Comparison of ENCODE assay signal across 21 cellular contexts in the genomic region with DNA sequence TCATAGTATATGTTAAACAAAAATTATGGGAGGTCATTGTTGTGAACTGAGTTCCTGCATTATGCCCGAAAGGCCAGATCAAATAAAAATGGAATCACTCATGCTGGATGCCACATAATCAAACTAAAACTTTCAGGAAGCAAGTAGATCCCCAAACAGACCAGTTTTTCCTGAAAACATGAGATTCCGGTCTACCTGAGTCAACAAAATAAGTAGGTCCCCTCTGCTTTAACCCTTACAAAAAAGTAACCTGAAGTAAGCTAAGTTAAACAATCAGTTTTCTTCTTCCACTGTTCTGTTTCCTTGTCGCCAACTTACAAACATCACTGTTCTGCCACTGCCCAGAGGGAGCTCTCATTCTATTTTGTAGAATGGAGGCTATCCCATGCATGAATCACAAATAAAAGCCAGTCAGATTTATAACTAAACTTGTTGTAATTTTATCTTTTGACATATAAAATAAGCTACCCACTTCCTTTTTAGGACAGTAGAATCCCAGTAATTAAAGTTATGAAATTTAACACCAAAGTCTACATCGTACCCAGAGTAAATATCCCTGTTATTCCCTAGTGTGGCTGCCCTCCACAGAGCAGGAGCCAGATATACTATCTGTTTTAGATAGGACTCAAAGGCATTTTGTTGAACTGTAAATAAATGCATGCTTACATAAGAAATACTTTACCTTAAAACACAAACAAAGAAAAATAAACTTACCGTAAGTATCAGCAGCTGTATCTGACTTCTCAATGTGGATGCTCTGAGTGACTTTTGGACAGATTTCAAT.
A peak's percentile ranks its signal among the peaks of the same experiment; 100 is the strongest.
DNase-seq lines count a peak whose midpoint lies in the region; ATAC-seq, FAIRE-seq and TF ChIP-seq lines count a peak whose summit lies in the region.
"Had no signal": no experiment of that assay in that cellular context is flagged by ENCODE, and none has a peak within 500 bp of the region (broad histone marks: within the 10 kb centered on the region; RNA-seq: fewer than 3 reads in every experiment).

No MANE protein-coding gene starts in this region.

- H3K4me1 Mint-ChIP-seq in activated naive CD4-positive, alpha-beta T cell treated with anti-CD3 and anti-CD28 coated beads for 36 hours (ENCODE audit: low read depth), result peaks cover 80% of the 10 kb centered on the region
- peaks cover 22% of the 10 kb centered on the region for H3K4me1 Mint-ChIP-seq in WTC11
- H3K4me1 Mint-ChIP-seq in memory B cell, result peaks cover 4% of the 10 kb centered on the region

- intact Hi-C loops in activated naive CD4-positive, alpha-beta T cell treated with anti-CD3 and anti-CD28 coated beads for 36 hours (cut with micrococcal nuclease), result loop anchor here (1.0 to 5.0 kb wide), 9 partner anchors 10 to 365 kb away; no protein-coding TSS in a partner anchor

- peaks cover 23% of the 10 kb centered on the region for H3K36me3 Mint-ChIP-seq in activated naive CD4-positive, alpha-beta T cell treated with anti-CD3 and anti-CD28 coated beads for 36 hours (ENCODE audit: low read depth)
- H3K36me3 Mint-ChIP-seq in WTC11, result peaks cover 3% of the 10 kb centered on the region; the same call in 1 of the 2 replicates
- H3K36me3 Mint-ChIP-seq in memory B cell, result no peaks in the 10 kb centered on the region

- no peak for DNase-seq in activated naive CD4-positive, alpha-beta T cell treated with anti-CD3 and anti-CD28 coated beads for 36 hours
- no peak for DNase-seq in activated naive CD4-positive, alpha-beta T cell treated with anti-CD3 and anti-CD28 coated beads, Interleukin-2, amount 50 U/mL, for 16 hours
- no peak for DNase-seq in HTR-8/SVneo (ENCODE audit: insufficient read length, low spot score)
- no peak for DNase-seq in WTC11 (ENCODE audit: low spot score)
- DNase-seq in memory B cell (ENCODE audit: low spot score in 2 of 2), result no peak
- DNase-seq in HuH-7 (ENCODE audit: low spot score), result no peak
- DNase-seq in NCI-H82 treated with DMSO at 0.1 percent for 48 hours (lab: John Stamatoyannopoulos, UW; ENCODE audit: unreplicated experiment), result no peak
- DNase-seq: activated CD4-positive, alpha-beta T cell treated with anti-CD3 and anti-CD28 coated beads, Interleukin-2, amount 50 U/mL, for 4 hours; DMS79 treated with DMSO at 0.1 percent for 48 hours; glutamatergic neuron; kidney glomerular epithelial cell; NCI-H1105; NCI-H2029 treated with DMSO at 0.1 percent for 48 hours; Peyer's patch; stimulated activated CD4-positive, alpha-beta T cell treated with anti-CD3 and anti-CD28 coated beads, Interleukin-2, amount 100 ng/mL, for 48 hours; stimulated activated naive CD4-positive, alpha-beta T cell; tibial artery had no signal

- peak; percentile 28 for FAIRE-seq in HTR-8/SVneo (lab: Jason Lieb, UNC)
- FAIRE-seq: endometrium, GM12891, H1 had no signal

- H3K27ac Mint-ChIP-seq in activated naive CD4-positive, alpha-beta T cell treated with anti-CD3 and anti-CD28 coated beads for 36 hours, result peak overlapping the region; percentile 76
- H3K27ac Mint-ChIP-seq in WTC11, result peak overlapping the region; percentile 69; the same call in 1 of the 2 replicates
- H3K27ac Mint-ChIP-seq in memory B cell, result peak overlapping the region; percentile 60

- peaks cover 2% of the 10 kb centered on the region for H3K9me3 Mint-ChIP-seq in activated naive CD4-positive, alpha-beta T cell treated with anti-CD3 and anti-CD28 coated beads for 36 hours
- H3K9me3 Mint-ChIP-seq in WTC11, result peaks cover 6% of the 10 kb centered on the region
- H3K9me3 Mint-ChIP-seq in memory B cell, result no peaks in the 10 kb centered on the region

- TF ChIP-seq CTCF in WTC11 (IDR thresholded peaks at IDR 0.05), result no peak

- H3K4me3 Mint-ChIP-seq in activated naive CD4-positive, alpha-beta T cell treated with anti-CD3 and anti-CD28 coated beads for 36 hours, result peak overlapping the region; percentile 1
- H3K4me3 Mint-ChIP-seq in WTC11 (no peak overlapping the region), memory B cell (no peak overlapping the region)

- CTCF ChIA-PET in activated naive CD4-positive, alpha-beta T cell treated with anti-CD3 and anti-CD28 coated beads for 36 hours (lab: Charles Lee), result interaction anchor here (0.9 to 11.3 kb wide), 5 partner anchors 12 to 387 kb away, joined by 3 to 131 read pairs (median 10); no protein-coding TSS in a partner anchor
- CTCF ChIA-PET in WTC11 (lab: Charles Lee), result interaction anchor here (1.1 to 1.4 kb wide), 4 partner anchors 63 to 402 kb away, joined by 3 to 4 read pairs (median 3); no protein-coding TSS in a partner anchor

- POLR2A ChIA-PET in WTC11 (lab: Charles Lee), result interaction anchor here (0.7 kb wide), 1 partner anchor 306 kb away, joined by 4 read pairs; no protein-coding TSS in a partner anchor

- ATAC-seq in WTC11 (no peak), memory B cell (ENCODE audit: low read depth) (no peak), GM21526 (IDR thresholded peaks at IDR 0.05; ENCODE audit: low FRiP score, unreplicated experiment) (no peak)

- no peaks in the 10 kb centered on the region for H3K27me3 Mint-ChIP-seq in activated naive CD4-positive, alpha-beta T cell treated with anti-CD3 and anti-CD28 coated beads for 36 hours (ENCODE audit: low read depth)
- no peaks in the 10 kb centered on the region for H3K27me3 Mint-ChIP-seq in WTC11 (ENCODE audit: low read depth)
- H3K27me3 Mint-ChIP-seq in memory B cell, result peaks cover 7% of the 10 kb centered on the region

TF ChIP-seq in WTC11, 78 proteins besides CTCF, POLR2A, EP300 and RAD21 (continues in another document):
- TF ChIP-seq ZNF219 (CRISPR knock-in tag; IDR thresholded peaks at IDR 0.05; ENCODE audit: borderline replicate concordance), result no peak
- no peak for TF ChIP-seq CREB1 (CRISPR knock-in tag; IDR thresholded peaks at IDR 0.05)
- TF ChIP-seq NR2C2 (CRISPR knock-in tag; IDR thresholded peaks at IDR 0.05), result no peak
- no peak for TF ChIP-seq ZBTB21 (CRISPR knock-in tag; IDR thresholded peaks at IDR 0.05; ENCODE audit: borderline replicate concordance)
- TF ChIP-seq KAT7 (CRISPR knock-in tag; IDR thresholded peaks at IDR 0.05; ENCODE audit: borderline replicate concordance), result no peak
- TF ChIP-seq, protein P1, sequence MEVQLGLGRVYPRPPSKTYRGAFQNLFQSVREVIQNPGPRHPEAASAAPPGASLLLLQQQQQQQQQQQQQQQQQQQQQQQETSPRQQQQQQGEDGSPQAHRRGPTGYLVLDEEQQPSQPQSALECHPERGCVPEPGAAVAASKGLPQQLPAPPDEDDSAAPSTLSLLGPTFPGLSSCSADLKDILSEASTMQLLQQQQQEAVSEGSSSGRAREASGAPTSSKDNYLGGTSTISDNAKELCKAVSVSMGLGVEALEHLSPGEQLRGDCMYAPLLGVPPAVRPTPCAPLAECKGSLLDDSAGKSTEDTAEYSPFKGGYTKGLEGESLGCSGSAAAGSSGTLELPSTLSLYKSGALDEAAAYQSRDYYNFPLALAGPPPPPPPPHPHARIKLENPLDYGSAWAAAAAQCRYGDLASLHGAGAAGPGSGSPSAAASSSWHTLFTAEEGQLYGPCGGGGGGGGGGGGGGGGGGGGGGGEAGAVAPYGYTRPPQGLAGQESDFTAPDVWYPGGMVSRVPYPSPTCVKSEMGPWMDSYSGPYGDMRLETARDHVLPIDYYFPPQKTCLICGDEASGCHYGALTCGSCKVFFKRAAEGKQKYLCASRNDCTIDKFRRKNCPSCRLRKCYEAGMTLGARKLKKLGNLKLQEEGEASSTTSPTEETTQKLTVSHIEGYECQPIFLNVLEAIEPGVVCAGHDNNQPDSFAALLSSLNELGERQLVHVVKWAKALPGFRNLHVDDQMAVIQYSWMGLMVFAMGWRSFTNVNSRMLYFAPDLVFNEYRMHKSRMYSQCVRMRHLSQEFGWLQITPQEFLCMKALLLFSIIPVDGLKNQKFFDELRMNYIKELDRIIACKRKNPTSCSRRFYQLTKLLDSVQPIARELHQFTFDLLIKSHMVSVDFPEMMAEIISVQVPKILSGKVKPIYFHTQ (CRISPR knock-in tag; IDR thresholded peaks at IDR 0.05), result no peak
- TF ChIP-seq, protein P2, sequence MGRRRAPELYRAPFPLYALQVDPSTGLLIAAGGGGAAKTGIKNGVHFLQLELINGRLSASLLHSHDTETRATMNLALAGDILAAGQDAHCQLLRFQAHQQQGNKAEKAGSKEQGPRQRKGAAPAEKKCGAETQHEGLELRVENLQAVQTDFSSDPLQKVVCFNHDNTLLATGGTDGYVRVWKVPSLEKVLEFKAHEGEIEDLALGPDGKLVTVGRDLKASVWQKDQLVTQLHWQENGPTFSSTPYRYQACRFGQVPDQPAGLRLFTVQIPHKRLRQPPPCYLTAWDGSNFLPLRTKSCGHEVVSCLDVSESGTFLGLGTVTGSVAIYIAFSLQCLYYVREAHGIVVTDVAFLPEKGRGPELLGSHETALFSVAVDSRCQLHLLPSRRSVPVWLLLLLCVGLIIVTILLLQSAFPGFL (CRISPR knock-in tag; IDR thresholded peaks at IDR 0.05; ENCODE audit: borderline replicate concordance), result no peak
- no peak for TF ChIP-seq TP53 (CRISPR knock-in tag; IDR thresholded peaks at IDR 0.05)
- no peak for TF ChIP-seq SP1 (CRISPR knock-in tag; conservative IDR thresholded peaks at IDR 0.05)
- TF ChIP-seq ZNF121 (CRISPR knock-in tag; IDR thresholded peaks at IDR 0.05), result no peak
